ENCODE assay signal across 1 cellular context in the genomic region with DNA sequence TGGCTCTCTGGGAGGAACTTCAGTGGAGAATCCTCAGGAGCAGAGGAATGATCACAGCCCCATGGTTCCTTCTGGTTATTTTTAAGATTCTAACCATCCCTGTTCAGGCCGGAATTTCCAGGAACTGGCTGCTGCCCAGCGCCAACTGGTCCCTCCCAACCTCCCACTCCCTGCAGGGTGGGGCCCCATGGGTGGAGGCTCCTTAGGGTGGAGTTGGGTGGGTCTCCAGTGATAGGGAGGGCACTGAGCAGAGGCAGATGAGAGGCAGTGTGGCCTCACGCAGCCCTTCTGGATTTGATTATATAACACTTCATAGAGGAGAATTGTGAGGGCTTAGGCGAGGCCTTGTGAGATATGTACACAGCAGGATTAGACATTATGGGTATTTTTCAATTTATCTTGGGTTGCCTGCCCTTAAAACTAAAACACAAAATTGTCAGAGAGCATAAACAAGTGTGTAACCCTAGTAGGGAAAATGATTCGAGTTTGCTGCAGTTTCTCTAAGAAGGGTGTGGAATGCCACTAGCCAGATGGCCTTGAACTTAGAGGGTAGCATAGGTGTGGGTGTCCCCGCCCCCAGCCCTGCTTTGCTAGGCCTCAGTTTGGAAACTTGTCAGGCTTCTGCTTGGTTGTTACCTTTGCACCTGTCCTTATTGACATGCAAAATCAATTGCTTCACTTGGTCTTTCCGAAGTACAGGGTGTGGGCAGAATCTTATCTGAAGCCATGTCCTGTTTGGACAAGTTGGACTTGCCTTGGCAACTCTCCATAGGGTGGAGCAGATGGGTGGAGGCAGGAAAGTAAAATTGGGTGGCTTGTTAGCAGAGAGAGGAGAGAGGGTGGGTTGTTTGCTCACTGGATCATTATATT.
TF ChIP-seq lines count a peak whose summit lies in the region.

No MANE protein-coding gene starts in this region.

TF ChIP-seq in HepG2, 621 proteins besides CTCF, POLR2A, EP300 and RAD21 (continued from another document and continues in another):
- TF ChIP-seq, protein P1, sequence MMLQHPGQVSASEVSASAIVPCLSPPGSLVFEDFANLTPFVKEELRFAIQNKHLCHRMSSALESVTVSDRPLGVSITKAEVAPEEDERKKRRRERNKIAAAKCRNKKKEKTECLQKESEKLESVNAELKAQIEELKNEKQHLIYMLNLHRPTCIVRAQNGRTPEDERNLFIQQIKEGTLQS (CRISPR knock-in tag; IDR thresholded peaks at IDR 0.05), result peak; percentile 55; the same call in 1 of the 2 replicates
- TF ChIP-seq, protein P2, sequence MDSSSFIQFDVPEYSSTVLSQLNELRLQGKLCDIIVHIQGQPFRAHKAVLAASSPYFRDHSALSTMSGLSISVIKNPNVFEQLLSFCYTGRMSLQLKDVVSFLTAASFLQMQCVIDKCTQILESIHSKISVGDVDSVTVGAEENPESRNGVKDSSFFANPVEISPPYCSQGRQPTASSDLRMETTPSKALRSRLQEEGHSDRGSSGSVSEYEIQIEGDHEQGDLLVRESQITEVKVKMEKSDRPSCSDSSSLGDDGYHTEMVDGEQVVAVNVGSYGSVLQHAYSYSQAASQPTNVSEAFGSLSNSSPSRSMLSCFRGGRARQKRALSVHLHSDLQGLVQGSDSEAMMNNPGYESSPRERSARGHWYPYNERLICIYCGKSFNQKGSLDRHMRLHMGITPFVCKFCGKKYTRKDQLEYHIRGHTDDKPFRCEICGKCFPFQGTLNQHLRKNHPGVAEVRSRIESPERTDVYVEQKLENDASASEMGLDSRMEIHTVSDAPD (CRISPR knock-in tag; IDR thresholded peaks at IDR 0.05), result peak; percentile 77; the same call in 1 of the 2 replicates
- TF ChIP-seq, protein P3, sequence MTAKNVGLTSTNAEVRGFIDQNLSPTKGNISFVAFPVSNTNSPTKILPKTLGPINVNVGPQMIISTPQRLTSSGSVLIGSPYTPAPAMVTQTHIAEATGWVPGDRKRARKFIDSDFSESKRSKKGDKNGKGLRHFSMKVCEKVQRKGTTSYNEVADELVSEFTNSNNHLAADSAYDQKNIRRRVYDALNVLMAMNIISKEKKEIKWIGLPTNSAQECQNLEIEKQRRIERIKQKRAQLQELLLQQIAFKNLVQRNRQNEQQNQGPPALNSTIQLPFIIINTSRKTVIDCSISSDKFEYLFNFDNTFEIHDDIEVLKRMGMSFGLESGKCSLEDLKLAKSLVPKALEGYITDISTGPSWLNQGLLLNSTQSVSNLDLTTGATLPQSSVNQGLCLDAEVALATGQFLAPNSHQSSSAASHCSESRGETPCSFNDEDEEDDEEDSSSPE (CRISPR knock-in tag; IDR thresholded peaks at IDR 0.05), result peak; percentile 62
- TF ChIP-seq ZNF557 (CRISPR knock-in tag; IDR thresholded peaks at IDR 0.05) (no peak), FOXA1 (IDR thresholded peaks at IDR 0.05) (peak; percentile 68), FOXA1 (CRISPR knock-in tag; IDR thresholded peaks at IDR 0.05) (peak; percentile 99), KLF12 (CRISPR knock-in tag; IDR thresholded peaks at IDR 0.05; ENCODE audit: borderline replicate concordance) (peak; percentile 94; the same call in 1 of the 2 replicates), ZFY (CRISPR knock-in tag; IDR thresholded peaks at IDR 0.05) (peak; percentile 80), ZNF713 (CRISPR knock-in tag; IDR thresholded peaks at IDR 0.05) (no peak), FOXK1 (CRISPR knock-in tag; IDR thresholded peaks at IDR 0.05; ENCODE audit: borderline replicate concordance, low read depth) (peak; percentile 91; the same call in 1 of the 2 replicates), STAT5B (CRISPR knock-in tag; IDR thresholded peaks at IDR 0.05) (0 out of 2 replicates have a peak, but pooled peaks have one; percentile 62), ZNF224 (CRISPR knock-in tag; IDR thresholded peaks at IDR 0.05) (no peak), SMARCC2 (IDR thresholded peaks at IDR 0.05) (no peak), CHCHD3 (CRISPR knock-in tag; IDR thresholded peaks at IDR 0.05) (no peak), ZNF709 (CRISPR knock-in tag; IDR thresholded peaks at IDR 0.05) (no peak), ZNF382 (CRISPR knock-in tag; IDR thresholded peaks at IDR 0.05; ENCODE audit: borderline replicate concordance) (no peak), SOX13 (IDR thresholded peaks at IDR 0.05) (peak; percentile 79), SOX13 (CRISPR knock-in tag; conservative IDR thresholded peaks at IDR 0.05 in 1 of 2, IDR thresholded peaks at IDR 0.05 in 1 of 2) (peak in 1 of 2 experiments; percentile 93; a peak in 2 of 4 replicates), SIX4 (CRISPR knock-in tag; IDR thresholded peaks at IDR 0.05) (peak; percentile 85), ZIK1 (CRISPR knock-in tag; IDR thresholded peaks at IDR 0.05; ENCODE audit: borderline replicate concordance, low read depth) (0 out of 2 replicates have a peak, but pooled peaks have one; percentile 50), NR2F2 (IDR thresholded peaks at IDR 0.05; ENCODE audit: borderline replicate concordance, low read depth) (peak; percentile 94), ZNF878 (CRISPR knock-in tag; IDR thresholded peaks at IDR 0.05) (peak; percentile 50; the same call in 1 of the 2 replicates), SIX1 (CRISPR knock-in tag; IDR thresholded peaks at IDR 0.05; ENCODE audit: borderline replicate concordance) (peak; percentile 72; the same call in 1 of the 2 replicates), ELF1 (CRISPR knock-in tag; IDR thresholded peaks at IDR 0.05) (no peak; the same call in 1 of the 2 replicates), GFI1 (CRISPR knock-in tag; IDR thresholded peaks at IDR 0.05; ENCODE audit: borderline replicate concordance) (peak; percentile 94)
- TF ChIP-seq, protein P4, sequence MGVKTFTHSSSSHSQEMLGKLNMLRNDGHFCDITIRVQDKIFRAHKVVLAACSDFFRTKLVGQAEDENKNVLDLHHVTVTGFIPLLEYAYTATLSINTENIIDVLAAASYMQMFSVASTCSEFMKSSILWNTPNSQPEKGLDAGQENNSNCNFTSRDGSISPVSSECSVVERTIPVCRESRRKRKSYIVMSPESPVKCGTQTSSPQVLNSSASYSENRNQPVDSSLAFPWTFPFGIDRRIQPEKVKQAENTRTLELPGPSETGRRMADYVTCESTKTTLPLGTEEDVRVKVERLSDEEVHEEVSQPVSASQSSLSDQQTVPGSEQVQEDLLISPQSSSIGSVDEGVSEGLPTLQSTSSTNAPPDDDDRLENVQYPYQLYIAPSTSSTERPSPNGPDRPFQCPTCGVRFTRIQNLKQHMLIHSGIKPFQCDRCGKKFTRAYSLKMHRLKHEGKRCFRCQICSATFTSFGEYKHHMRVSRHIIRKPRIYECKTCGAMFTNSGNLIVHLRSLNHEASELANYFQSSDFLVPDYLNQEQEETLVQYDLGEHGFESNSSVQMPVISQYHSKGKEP (CRISPR knock-in tag; IDR thresholded peaks at IDR 0.05), result no peak
- TF ChIP-seq, protein P5, sequence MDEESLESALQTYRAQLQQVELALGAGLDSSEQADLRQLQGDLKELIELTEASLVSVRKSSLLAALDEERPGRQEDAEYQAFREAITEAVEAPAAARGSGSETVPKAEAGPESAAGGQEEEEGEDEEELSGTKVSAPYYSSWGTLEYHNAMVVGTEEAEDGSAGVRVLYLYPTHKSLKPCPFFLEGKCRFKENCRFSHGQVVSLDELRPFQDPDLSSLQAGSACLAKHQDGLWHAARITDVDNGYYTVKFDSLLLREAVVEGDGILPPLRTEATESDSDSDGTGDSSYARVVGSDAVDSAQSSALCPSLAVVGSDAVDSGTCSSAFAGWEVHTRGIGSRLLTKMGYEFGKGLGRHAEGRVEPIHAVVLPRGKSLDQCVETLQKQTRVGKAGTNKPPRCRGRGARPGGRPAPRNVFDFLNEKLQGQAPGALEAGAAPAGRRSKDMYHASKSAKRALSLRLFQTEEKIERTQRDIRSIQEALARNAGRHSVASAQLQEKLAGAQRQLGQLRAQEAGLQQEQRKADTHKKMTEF (CRISPR knock-in tag; IDR thresholded peaks at IDR 0.05), result peak; percentile 96
- TF ChIP-seq, protein P6, sequence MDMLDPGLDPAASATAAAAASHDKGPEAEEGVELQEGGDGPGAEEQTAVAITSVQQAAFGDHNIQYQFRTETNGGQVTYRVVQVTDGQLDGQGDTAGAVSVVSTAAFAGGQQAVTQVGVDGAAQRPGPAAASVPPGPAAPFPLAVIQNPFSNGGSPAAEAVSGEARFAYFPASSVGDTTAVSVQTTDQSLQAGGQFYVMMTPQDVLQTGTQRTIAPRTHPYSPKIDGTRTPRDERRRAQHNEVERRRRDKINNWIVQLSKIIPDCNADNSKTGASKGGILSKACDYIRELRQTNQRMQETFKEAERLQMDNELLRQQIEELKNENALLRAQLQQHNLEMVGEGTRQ (IDR thresholded peaks at IDR 0.05; ENCODE audit: low read depth, low read length), result no peak
- TF ChIP-seq, protein P6 (CRISPR knock-in tag; IDR thresholded peaks at IDR 0.05; ENCODE audit: borderline replicate concordance), result no peak
- TF ChIP-seq, protein P7, sequence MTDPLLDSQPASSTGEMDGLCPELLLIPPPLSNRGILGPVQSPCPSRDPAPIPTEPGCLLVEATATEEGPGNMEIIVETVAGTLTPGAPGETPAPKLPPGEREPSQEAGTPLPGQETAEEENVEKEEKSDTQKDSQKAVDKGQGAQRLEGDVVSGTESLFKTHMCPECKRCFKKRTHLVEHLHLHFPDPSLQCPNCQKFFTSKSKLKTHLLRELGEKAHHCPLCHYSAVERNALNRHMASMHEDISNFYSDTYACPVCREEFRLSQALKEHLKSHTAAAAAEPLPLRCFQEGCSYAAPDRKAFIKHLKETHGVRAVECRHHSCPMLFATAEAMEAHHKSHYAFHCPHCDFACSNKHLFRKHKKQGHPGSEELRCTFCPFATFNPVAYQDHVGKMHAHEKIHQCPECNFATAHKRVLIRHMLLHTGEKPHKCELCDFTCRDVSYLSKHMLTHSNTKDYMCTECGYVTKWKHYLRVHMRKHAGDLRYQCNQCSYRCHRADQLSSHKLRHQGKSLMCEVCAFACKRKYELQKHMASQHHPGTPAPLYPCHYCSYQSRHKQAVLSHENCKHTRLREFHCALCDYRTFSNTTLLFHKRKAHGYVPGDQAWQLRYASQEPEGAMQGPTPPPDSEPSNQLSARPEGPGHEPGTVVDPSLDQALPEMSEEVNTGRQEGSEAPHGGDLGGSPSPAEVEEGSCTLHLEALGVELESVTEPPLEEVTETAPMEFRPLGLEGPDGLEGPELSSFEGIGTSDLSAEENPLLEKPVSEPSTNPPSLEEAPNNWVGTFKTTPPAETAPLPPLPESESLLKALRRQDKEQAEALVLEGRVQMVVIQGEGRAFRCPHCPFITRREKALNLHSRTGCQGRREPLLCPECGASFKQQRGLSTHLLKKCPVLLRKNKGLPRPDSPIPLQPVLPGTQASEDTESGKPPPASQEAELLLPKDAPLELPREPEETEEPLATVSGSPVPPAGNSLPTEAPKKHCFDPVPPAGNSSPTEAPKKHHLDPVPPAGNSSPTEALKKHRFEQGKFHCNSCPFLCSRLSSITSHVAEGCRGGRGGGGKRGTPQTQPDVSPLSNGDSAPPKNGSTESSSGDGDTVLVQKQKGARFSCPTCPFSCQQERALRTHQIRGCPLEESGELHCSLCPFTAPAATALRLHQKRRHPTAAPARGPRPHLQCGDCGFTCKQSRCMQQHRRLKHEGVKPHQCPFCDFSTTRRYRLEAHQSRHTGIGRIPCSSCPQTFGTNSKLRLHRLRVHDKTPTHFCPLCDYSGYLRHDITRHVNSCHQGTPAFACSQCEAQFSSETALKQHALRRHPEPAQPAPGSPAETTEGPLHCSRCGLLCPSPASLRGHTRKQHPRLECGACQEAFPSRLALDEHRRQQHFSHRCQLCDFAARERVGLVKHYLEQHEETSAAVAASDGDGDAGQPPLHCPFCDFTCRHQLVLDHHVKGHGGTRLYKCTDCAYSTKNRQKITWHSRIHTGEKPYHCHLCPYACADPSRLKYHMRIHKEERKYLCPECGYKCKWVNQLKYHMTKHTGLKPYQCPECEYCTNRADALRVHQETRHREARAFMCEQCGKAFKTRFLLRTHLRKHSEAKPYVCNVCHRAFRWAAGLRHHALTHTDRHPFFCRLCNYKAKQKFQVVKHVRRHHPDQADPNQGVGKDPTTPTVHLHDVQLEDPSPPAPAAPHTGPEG (CRISPR knock-in tag; IDR thresholded peaks at IDR 0.05), result no peak
- TF ChIP-seq, protein P8, sequence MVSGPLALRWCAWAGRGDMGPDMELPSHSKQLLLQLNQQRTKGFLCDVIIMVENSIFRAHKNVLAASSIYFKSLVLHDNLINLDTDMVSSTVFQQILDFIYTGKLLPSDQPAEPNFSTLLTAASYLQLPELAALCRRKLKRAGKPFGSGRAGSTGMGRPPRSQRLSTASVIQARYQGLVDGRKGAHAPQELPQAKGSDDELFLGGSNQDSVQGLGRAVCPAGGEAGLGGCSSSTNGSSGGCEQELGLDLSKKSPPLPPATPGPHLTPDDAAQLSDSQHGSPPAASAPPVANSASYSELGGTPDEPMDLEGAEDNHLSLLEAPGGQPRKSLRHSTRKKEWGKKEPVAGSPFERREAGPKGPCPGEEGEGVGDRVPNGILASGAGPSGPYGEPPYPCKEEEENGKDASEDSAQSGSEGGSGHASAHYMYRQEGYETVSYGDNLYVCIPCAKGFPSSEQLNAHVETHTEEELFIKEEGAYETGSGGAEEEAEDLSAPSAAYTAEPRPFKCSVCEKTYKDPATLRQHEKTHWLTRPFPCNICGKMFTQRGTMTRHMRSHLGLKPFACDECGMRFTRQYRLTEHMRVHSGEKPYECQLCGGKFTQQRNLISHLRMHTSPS (CRISPR knock-in tag; IDR thresholded peaks at IDR 0.05; ENCODE audit: low read depth), result peak; percentile 82
- TF ChIP-seq, protein P9, sequence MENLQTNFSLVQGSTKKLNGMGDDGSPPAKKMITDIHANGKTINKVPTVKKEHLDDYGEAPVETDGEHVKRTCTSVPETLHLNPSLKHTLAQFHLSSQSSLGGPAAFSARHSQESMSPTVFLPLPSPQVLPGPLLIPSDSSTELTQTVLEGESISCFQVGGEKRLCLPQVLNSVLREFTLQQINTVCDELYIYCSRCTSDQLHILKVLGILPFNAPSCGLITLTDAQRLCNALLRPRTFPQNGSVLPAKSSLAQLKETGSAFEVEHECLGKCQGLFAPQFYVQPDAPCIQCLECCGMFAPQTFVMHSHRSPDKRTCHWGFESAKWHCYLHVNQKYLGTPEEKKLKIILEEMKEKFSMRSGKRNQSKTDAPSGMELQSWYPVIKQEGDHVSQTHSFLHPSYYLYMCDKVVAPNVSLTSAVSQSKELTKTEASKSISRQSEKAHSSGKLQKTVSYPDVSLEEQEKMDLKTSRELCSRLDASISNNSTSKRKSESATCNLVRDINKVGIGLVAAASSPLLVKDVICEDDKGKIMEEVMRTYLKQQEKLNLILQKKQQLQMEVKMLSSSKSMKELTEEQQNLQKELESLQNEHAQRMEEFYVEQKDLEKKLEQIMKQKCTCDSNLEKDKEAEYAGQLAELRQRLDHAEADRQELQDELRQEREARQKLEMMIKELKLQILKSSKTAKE (CRISPR knock-in tag; IDR thresholded peaks at IDR 0.05; ENCODE audit: borderline replicate concordance), result peak; percentile 87
